In the genomic region with DNA sequence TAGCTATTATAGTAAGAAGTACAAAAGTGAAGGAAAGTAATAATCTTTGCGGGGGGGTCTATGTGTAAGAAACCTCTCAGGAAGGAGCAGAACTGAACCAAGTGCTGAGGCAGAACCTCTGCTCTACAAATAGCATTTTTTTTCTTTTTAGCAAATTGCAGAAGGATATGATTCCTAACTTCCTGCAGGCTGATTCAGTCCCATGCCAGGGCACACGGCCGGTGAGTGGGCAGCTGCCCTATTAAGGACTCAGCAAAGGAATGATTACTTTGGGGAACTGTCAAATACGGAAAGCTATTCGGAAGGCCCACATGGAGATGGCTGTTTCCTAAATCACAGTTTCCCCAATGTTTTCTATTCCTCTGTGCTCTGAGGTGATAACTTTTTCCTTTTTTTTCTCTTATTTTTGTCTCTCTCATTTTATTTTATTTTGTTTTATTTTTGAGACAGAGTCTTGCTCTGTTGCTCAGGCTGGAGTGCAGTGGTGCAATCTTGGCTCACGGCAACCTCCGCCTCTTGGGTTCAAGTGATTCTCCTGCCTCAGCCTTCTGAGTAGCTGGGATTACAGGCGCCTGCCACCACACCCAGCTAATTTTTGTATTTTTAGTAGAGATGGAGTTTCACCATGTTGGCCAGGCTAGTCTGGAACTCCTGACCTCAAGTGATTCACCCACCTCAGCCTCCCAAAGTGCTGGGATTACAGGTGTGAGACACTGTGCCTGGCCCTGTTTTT, we compare ENCODE assay signal across 8 cellular contexts.
A peak's percentile ranks its signal among the peaks of the same experiment; 100 is the strongest.
DNase-seq lines count a peak whose midpoint lies in the region; ATAC-seq and TF ChIP-seq lines count a peak whose summit lies in the region.
"Not testable (repeated sequence)": the region's sequence is repeated elsewhere in the genome, so short reads cannot be mapped to it uniquely, and the experiment has no call there.

No MANE protein-coding gene starts in this region.

- peaks cover 14% of the 10 kb centered on the region for H3K9me1 ChIP-seq in IMR-90 (ENCODE audit: insufficient read depth, low read length)

- H3K9me3 ChIP-seq in IMR-90 (ENCODE audit: control insufficient read depth, insufficient read depth, low read length); SK-N-SH; tibial artery: not testable (repeated sequence)

- H2BK120ac ChIP-seq in IMR-90 (ENCODE audit: low read depth, low read length), result 0 out of 2 replicates have a peak overlapping the region, but pooled peaks have one; percentile 60

- H3K79me1 ChIP-seq in IMR-90 (ENCODE audit: low read depth in 1 of 2, low read length in 2 of 2), result peaks cover 24 to 68% of the 10 kb centered on the region in 2 experiments

- peaks cover 57% of the 10 kb centered on the region for H3F3A ChIP-seq in SK-N-SH (replicated peaks; ENCODE audit: insufficient read depth)

- dilution Hi-C loops in IMR-90 (cut with HindIII; ENCODE audit: low sequenced_read_pairs, unreplicated experiment), result not testable (repeated sequence)

- H2BK20ac ChIP-seq in IMR-90 (ENCODE audit: low read depth, low read length), result not testable (repeated sequence)

- POLR2A ChIA-PET in IMR-90 (lab: Charles Lee; ENCODE audit: unreplicated experiment); SK-N-SH (lab: Yijun Ruan, JAX): not testable (repeated sequence)

- H3K27me3 ChIP-seq in IMR-90 (ENCODE audit: control insufficient read depth, insufficient read depth, low read length); SK-N-SH (ENCODE audit: insufficient read depth); tibial artery: not testable (repeated sequence)

- H3K4me2 ChIP-seq in IMR-90 (ENCODE audit: low read depth, low read length), result not testable (repeated sequence)
- H3K4me2 ChIP-seq in SK-N-SH, result peak overlapping the region; percentile 34; the same call in 1 of the 2 replicates

- peaks cover 20% of the 10 kb centered on the region for H3K36me3 ChIP-seq in IMR-90 (ENCODE audit: control insufficient read depth, insufficient read depth, low read length)
- not testable (repeated sequence) for H3K36me3 ChIP-seq in SK-N-SH (replicated peaks in 1 of 2; ENCODE audit: control insufficient read depth in 1 of 2, insufficient read depth in 2 of 2, low read length in 1 of 2); tibial artery

- not testable (repeated sequence) for H3K56ac ChIP-seq in IMR-90 (ENCODE audit: extremely low read depth, insufficient read depth, low read length)

- intact Hi-C loops in IMR-90 (cut with micrococcal nuclease); sciatic nerve (cut with DNase I); tibial artery (cut with DNase I; ENCODE audit: low total_unique reads): not testable (repeated sequence)

- not testable (repeated sequence) for H2AK9ac ChIP-seq in IMR-90 (replicated peaks; ENCODE audit: low read depth, low read length, poor library complexity)

- TF ChIP-seq RAD21 in IMR-90 (IDR thresholded peaks at IDR 0.05; ENCODE audit: low read length); SK-N-SH (IDR thresholded peaks at IDR 0.05; ENCODE audit: low read length): not testable (repeated sequence)

- H3K4me3 ChIP-seq in IMR-90 (ENCODE audit: insufficient read depth, low read depth, low read length); SK-N-SH (ENCODE audit: low read depth in 2 of 2, low read length in 1 of 2); fibroblast of pulmonary artery (replicated peaks; ENCODE audit: low read depth, low read length); tibial artery: not testable (repeated sequence)

- H3K27ac ChIP-seq in IMR-90 (ENCODE audit: insufficient read depth, low read length) (peak overlapping the region; percentile 38), SK-N-SH (ENCODE audit: low read depth in 2 of 2, low read length in 1 of 2) (peak overlapping the region; percentile 24 to 98; a peak in 2 of 4 replicates), tibial artery (peak overlapping the region; percentile 22 to 46)

- not testable (repeated sequence) for BruUV-seq in IMR-90 (replicated peaks; lab: Mats Ljungman, UMichigan)

- H3K23ac ChIP-seq in IMR-90 (ENCODE audit: low read depth, low read length), result not testable (repeated sequence)

- not testable (repeated sequence) for TF ChIP-seq CTCF in IMR-90 (conservative IDR thresholded peaks at IDR 0.05; ENCODE audit: low read depth, low read length); SK-N-SH (IDR thresholded peaks at IDR 0.05); fibroblast of pulmonary artery (IDR thresholded peaks at IDR 0.05; ENCODE audit: low read length, missing control alignments); tibial artery (IDR thresholded peaks at IDR 0.05)

- H4K20me1 ChIP-seq in IMR-90 (ENCODE audit: insufficient read depth, low read length); SK-N-SH (ENCODE audit: insufficient read depth): not testable (repeated sequence)

- H2BK15ac ChIP-seq in IMR-90 (ENCODE audit: low read depth, low read length), result not testable (repeated sequence)

- not testable (repeated sequence) for ATAC-seq in IMR-90 (ENCODE audit: low read depth); central memory CD8-positive, alpha-beta T cell (replicated peaks; ENCODE audit: extremely low read depth, poor library complexity, severe bottlenecking)
- peak; percentile 23 for ATAC-seq in sciatic nerve

- H3K9ac ChIP-seq in IMR-90 (ENCODE audit: low read depth, low read length), result not testable (repeated sequence)
- H3K9ac ChIP-seq in SK-N-SH, result peak overlapping the region; percentile 8; the same call in 1 of the 2 replicates

- H3K4me3 Mint-ChIP-seq in central memory CD8-positive, alpha-beta T cell, result not testable (repeated sequence)

- not testable (repeated sequence) for H3K4me1 Mint-ChIP-seq in central memory CD8-positive, alpha-beta T cell

- H4K5ac ChIP-seq in IMR-90 (ENCODE audit: low read depth, low read length), result not testable (repeated sequence)

- H2AK5ac ChIP-seq in IMR-90 (ENCODE audit: low read depth, low read length), result 0 out of 2 replicates have a peak overlapping the region, but pooled peaks have one; percentile 33

- not testable (repeated sequence) for H3K9me3 Mint-ChIP-seq in central memory CD8-positive, alpha-beta T cell

- peak overlapping the region; percentile 73; the same call in 1 of the 2 replicates for H4K91ac ChIP-seq in IMR-90 (ENCODE audit: insufficient read depth, low read depth, low read length)

- in situ Hi-C loops in IMR-90 (cut with MboI; ENCODE audit: low sequenced_read_pairs), result not testable (repeated sequence)

- peaks cover 79% of the 10 kb centered on the region for H3K79me2 ChIP-seq in SK-N-SH (ENCODE audit: insufficient read depth)

- CTCF ChIA-PET in IMR-90 (lab: Yijun Ruan, JAX), result interaction anchor here (0.5 kb wide), 1 partner anchor 19 kb away, joined by 4 read pairs; no protein-coding TSS in a partner anchor
- CTCF ChIA-PET in SK-N-SH (lab: Yijun Ruan, JAX), result interaction anchor here (0.8 to 1.2 kb wide), 4 partner anchors 9 to 115 kb away, joined by 3 to 4 read pairs (median 3); no protein-coding TSS in a partner anchor

- peak overlapping the region; percentile 65 for H3K27ac Mint-ChIP-seq in central memory CD8-positive, alpha-beta T cell (ENCODE audit: low read depth)

- not testable (repeated sequence) for H3K18ac ChIP-seq in IMR-90 (ENCODE audit: low read depth, low read length)

- peak; percentile 16 for DNase-seq in AG20443 (ENCODE audit: low spot score)
- peak; percentile 41 for DNase-seq in IMR-90
- not testable (repeated sequence) for DNase-seq in SK-N-SH; central memory CD8-positive, alpha-beta T cell (ENCODE audit: low spot score in 2 of 2); sciatic nerve (ENCODE audit: low spot score)
- peak; percentile 17 for DNase-seq in fibroblast of pulmonary artery (ENCODE audit: low read depth)
- DNase-seq in lung microvascular endothelial cell (ENCODE audit: low read depth in 2 of 2), result peak; percentile 7 to 73
- peak in 1 of 2 donors; percentile 32 for DNase-seq in tibial artery

- peak overlapping the region in 1 of 2 experiments; percentile 56; a peak in 1 of 4 replicates for H4K8ac ChIP-seq in IMR-90 (ENCODE audit: low read depth in 2 of 2, low read length in 2 of 2)

- H3K36me3 Mint-ChIP-seq in central memory CD8-positive, alpha-beta T cell (ENCODE audit: insufficient read depth), result not testable (repeated sequence)

- TF ChIP-seq POLR2A in IMR-90 (IDR thresholded peaks at IDR 0.05; ENCODE audit: low read depth, low read length), result not testable (repeated sequence)

- TF ChIP-seq EP300 in SK-N-SH (IDR thresholded peaks at IDR 0.05; ENCODE audit: borderline replicate concordance in 1 of 2, low read depth in 1 of 2, low read length in 1 of 2), result not testable (repeated sequence)

- not testable (repeated sequence) for H3K9me2 ChIP-seq in SK-N-SH

- not testable (repeated sequence) for H3K27me3 Mint-ChIP-seq in central memory CD8-positive, alpha-beta T cell

- H3K14ac ChIP-seq in IMR-90 (replicated peaks; ENCODE audit: low read depth, low read length), result not testable (repeated sequence)

- H3K4me1 ChIP-seq in IMR-90 (ENCODE audit: control insufficient read depth, insufficient read depth, low read length) (peaks cover 11% of the 10 kb centered on the region), SK-N-SH (ENCODE audit: control insufficient read depth in 1 of 2, insufficient read depth in 2 of 2, low read depth in 1 of 2, low read length in 1 of 2) (peaks cover 7 to 46% of the 10 kb centered on the region in 2 experiments), tibial artery (peaks cover 0 to 19% (median 5%) of the 10 kb centered on the region in 4 donors)

- WGBS in IMR-90 (ENCODE audit: extremely low coverage in 2 of 2, insufficient read length in 1 of 2), 2 experiments, result no CpG with 5 or more reads among the region's 8 CpGs
- 51% methylated on average over 8 of the region's 8 CpGs for WGBS in SK-N-SH (ENCODE audit: low lambda C conversion rate)

- H2AFZ ChIP-seq in IMR-90 (replicated peaks; ENCODE audit: low read length, poor library complexity); SK-N-SH (ENCODE audit: low read depth): not testable (repeated sequence)

- not testable (repeated sequence) for H3K4ac ChIP-seq in IMR-90 (ENCODE audit: low read depth, low read length)

- peak overlapping the region; percentile 76 for H2BK5ac ChIP-seq in IMR-90 (ENCODE audit: low read depth, low read length, poor library complexity, severe bottlenecking)

TF ChIP-seq in SK-N-SH, 30 proteins besides CTCF, POLR2A, EP300 and RAD21 (continues in another document):
- peak; percentile 31; the same call in 1 of the 2 replicates for TF ChIP-seq TCF12 (IDR thresholded peaks at IDR 0.05)
